15 cellular contexts compared by ENCODE assay signal in genomic region chr6:89050155-89050554, GRCh38. TPM values are rescaled to one million over a fixed set of nuclear protein-coding genes. Genes with fewer than 3 reads are reported as not detected.
DNase-seq lines count a peak whose midpoint lies in the region; ATAC-seq and TF ChIP-seq lines count a peak whose summit lies in the region.
"Had no signal": no experiment of that assay in that cellular context is flagged by ENCODE, and none has a peak within 500 bp of the region (broad histone marks: within the 10 kb centered on the region; RNA-seq: fewer than 3 reads in every experiment).

No MANE protein-coding gene starts in this region.

- H3K27ac ChIP-seq in ACC112 (ENCODE audit: low read depth, low read length), result peak overlapping the region; percentile 64
- H3K27ac ChIP-seq in esophagus squamous epithelium, result no peak overlapping the region
- H3K27ac ChIP-seq: thyroid gland had no signal

- H3K9me3 ChIP-seq in esophagus squamous epithelium, result no peaks in the 10 kb centered on the region
- H3K9me3 ChIP-seq: thyroid gland had no signal

- TF ChIP-seq CTCF in esophagus squamous epithelium (IDR thresholded peaks at IDR 0.05), result no peak

- H3K79me2 ChIP-seq in ACC112 (ENCODE audit: control insufficient read depth, insufficient read depth, low read length, unreplicated experiment), result no peaks in the 10 kb centered on the region

- DNase-seq in amniotic epithelial cell (ENCODE audit: low read depth) (peak; percentile 78), Right ventricle myocardium superior (peak; percentile 60), posterior vena cava (ENCODE audit: low spot score) (peak; percentile 85), NCI-H2029 treated with DMSO at 0.1 percent for 48 hours (lab: John Stamatoyannopoulos, UW) (no peak), Ammon's horn (ENCODE audit: low spot score) (no peak), esophagus squamous epithelium (lab: John Stamatoyannopoulos, UW) (no peak), HT-29 (ENCODE audit: low spot score) (no peak)
- DNase-seq: activated CD8-positive, alpha-beta memory T cell treated with anti-CD3 and anti-CD28 coated beads, Interleukin-2, amount 50 U/mL, for 48 hours; anterior cingulate cortex; DMS153; effector memory CD4-positive, alpha-beta T cell; H9; NCI-H774 had no signal

- 12 to 13% methylated on average over 2 to 3 of the region's 3 CpGs for WGBS in esophagus squamous epithelium, 2 donors

- intact Hi-C loops in Right ventricle myocardium superior (cut with DNase I) (no loop called here), posterior vena cava (cut with DNase I) (no loop called here), esophagus squamous epithelium (cut with DNase I) (no loop called here)

- H3K27me3 ChIP-seq in ACC112 (ENCODE audit: insufficient read depth, low read length) (no peaks in the 10 kb centered on the region), esophagus squamous epithelium (no peaks in the 10 kb centered on the region)
- H3K27me3 ChIP-seq: thyroid gland had no signal

- ATAC-seq in Right ventricle myocardium superior (ENCODE audit: poor library complexity), result peak; percentile 89

- H3K36me3 ChIP-seq in ACC112 (ENCODE audit: insufficient read depth, low read length), result no peaks in the 10 kb centered on the region
- H3K36me3 ChIP-seq in esophagus squamous epithelium, result no peaks in the 10 kb centered on the region
- H3K36me3 ChIP-seq: thyroid gland had no signal

- no peak overlapping the region for H3K4me3 ChIP-seq in ACC112 (ENCODE audit: low read depth, low read length)
- no peak overlapping the region for H3K4me3 ChIP-seq in esophagus squamous epithelium
- H3K4me3 ChIP-seq: thyroid gland had no signal

- H3K4me1 ChIP-seq in ACC112 (ENCODE audit: control insufficient read depth, insufficient read depth, low read length, unreplicated experiment) (peaks cover 37% of the 10 kb centered on the region), esophagus squamous epithelium (peaks cover 6 to 20% (median 6%) of the 10 kb centered on the region in 3 donors)
- H3K4me1 ChIP-seq: thyroid gland had no signal

- TF ChIP-seq POLR2A in esophagus squamous epithelium (IDR thresholded peaks at IDR 0.05), result no peak

- no peak overlapping the region for H2AFZ ChIP-seq in ACC112 (ENCODE audit: low read length, unreplicated experiment)

RNA-seq across cellular contexts. Expression of gene PNRC1, which starts 30.4 kb away (rescaled TPM):
- total RNA-seq in Right ventricle myocardium superior (121 TPM), posterior vena cava (100 to 1,000 TPM; 280 to 381 TPM), esophagus squamous epithelium (100 to 1,000 TPM in 1 of 4 donors, 10 to 100 TPM in 3; 55.0 to 168 (median 85.4) TPM)
- 17.8 and 19.4 TPM in 2 replicates for total RNA-seq in HT-29 (2014; rRNA removed; shearing (Covaris generic))

Comparison
In these comparisons a context has a peak if more than half of its experiments do, and no peak if none do; other contexts are left out.
1. DNase-seq: peak in amniotic epithelial cell (single experiment), Right ventricle myocardium superior (single experiment) and posterior vena cava (single experiment); none in NCI-H2029 treated with DMSO at 0.1 percent for 48 hours (single experiment), Ammon's horn (single experiment), esophagus squamous epithelium (single experiment) and HT-29 (single experiment).